Comparison of ENCODE assay signal across 8 cellular contexts in the genomic region with DNA sequence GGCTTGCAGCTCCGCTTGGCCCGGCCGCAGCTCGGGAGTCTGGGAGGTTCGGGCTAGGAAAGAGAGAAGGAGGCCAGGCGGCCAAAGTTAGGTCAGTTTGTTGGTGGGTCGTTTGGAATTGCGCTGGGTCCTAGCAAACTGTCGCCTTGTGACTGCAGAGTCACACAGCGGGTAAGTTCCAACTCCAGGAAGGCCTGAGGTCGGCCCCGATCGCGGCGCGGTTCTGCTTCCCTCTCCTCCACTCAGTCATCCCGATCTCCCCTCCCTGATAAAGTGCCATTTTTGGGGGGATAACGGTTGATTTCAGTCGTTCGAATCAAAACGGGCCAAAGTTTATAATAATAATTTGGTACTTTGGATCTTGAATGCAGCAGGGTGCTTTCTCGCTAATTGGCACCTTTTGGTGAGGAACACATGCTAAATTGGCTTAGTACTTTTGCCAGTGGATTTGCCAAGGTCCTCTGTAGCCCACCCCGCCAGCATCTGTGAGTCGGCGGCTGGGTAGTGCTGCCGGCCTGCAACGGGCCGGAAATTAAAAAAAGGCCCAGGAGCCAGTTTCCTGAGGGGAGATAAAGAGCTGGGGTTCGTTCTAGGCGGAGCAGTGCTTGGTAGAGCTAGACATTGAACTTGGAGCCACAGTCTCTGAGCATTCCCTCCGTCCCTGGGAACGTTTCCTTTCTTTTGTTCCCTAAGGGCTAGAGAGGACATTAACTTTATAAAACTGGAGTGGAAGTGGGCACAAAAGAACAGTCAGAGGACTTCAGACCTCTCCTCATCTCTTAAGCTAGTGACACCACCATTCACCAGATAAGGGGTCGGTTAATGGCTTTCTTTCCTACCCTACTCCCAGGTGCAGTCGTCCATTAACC. TPM values are rescaled to one million over a fixed set of nuclear protein-coding genes. Genes with fewer than 3 reads are reported as not detected.
DNase-seq lines count a peak whose midpoint lies in the region; ATAC-seq and TF ChIP-seq lines count a peak whose summit lies in the region.

No MANE protein-coding gene starts in this region.

- CTCF ChIA-PET in AG04450 (lab: Charles Lee): interaction anchor here (1.1 to 1.2 kb wide), 2 partner anchors 62 to 381 kb away, joined by 3 read pairs; no protein-coding TSS in a partner anchor

- H3K9ac ChIP-seq in adipocyte (ENCODE audit: low read length): peak overlapping the region; percentile 98

- H3K9me3 ChIP-seq in AG04450 (ENCODE audit: control insufficient read depth, insufficient read depth, low read length) (no peaks in the 10 kb centered on the region; the same call in 1 of the 2 replicates), adipocyte (ENCODE audit: control insufficient read depth, low read length) (no peaks in the 10 kb centered on the region)

- no peak for DNase-seq in AG04450 (ENCODE audit: low read depth, low spot score)
- DNase-seq in NCI-H69 (lab: John Stamatoyannopoulos, UW): peak; percentile 52
- DNase-seq in adipocyte (ENCODE audit: low read depth): peak; percentile 69
- no peak for DNase-seq in NCI-H446 treated with DMSO at 0.1 percent for 48 hours (lab: John Stamatoyannopoulos, UW)

- H3K4me1 ChIP-seq in adipocyte (ENCODE audit: control insufficient read depth, insufficient read depth, low read length): peaks cover 40% of the 10 kb centered on the region

- H3K4me3 ChIP-seq in AG04450 (ENCODE audit: low read depth, low read length) (peak overlapping the region; percentile 87), adipocyte (ENCODE audit: low read length) (peak overlapping the region; percentile 98), iPS-11a (ENCODE audit: low read depth, low read length) (peak overlapping the region; percentile 87), skin epidermis (peak overlapping the region; percentile 53 to 98 (median 83))

- H3K27me3 ChIP-seq in AG04450 (ENCODE audit: control insufficient read depth, insufficient read depth, low read length): no peaks in the 10 kb centered on the region
- H3K27me3 ChIP-seq in adipocyte (replicated peaks; ENCODE audit: control insufficient read depth, insufficient read depth, low read length): no peaks in the 10 kb centered on the region

- no peak for TF ChIP-seq CTCF in AG04450 (IDR thresholded peaks at IDR 0.05; ENCODE audit: low read depth, low read length)

- ATAC-seq in GM18907 (IDR thresholded peaks at IDR 0.05; ENCODE audit: unreplicated experiment) (peak; percentile 21), GM19351 (IDR thresholded peaks at IDR 0.05; ENCODE audit: unreplicated experiment) (no peak)

- H3K36me3 ChIP-seq in adipocyte (ENCODE audit: control insufficient read depth, insufficient read depth, low read length, severe bottlenecking): no peaks in the 10 kb centered on the region

- peak overlapping the region; percentile 65 for H3K27ac ChIP-seq in AG04450 (ENCODE audit: low read depth, low read length)
- H3K27ac ChIP-seq in skin epidermis: peak overlapping the region; percentile 88 to 100 (median 97)

- POLR2A ChIA-PET in AG04450 (lab: Yijun Ruan, JAX): interaction anchor here (1.1 kb wide), 1 partner anchor 11 kb away, joined by 4 read pairs; no protein-coding TSS in a partner anchor

RNA-seq across cellular contexts. Expression of a gene that starts 0.9 kb away (rescaled TPM):
- 72.7 and 77.2 TPM in 2 replicates for polyA plus RNA-seq in AG04450 (2011; rRNA removed)
- polyA minus RNA-seq in AG04450 (2011; rRNA and poly(A)+ RNA removed): 47.8 and 51.0 TPM in 2 replicates

RNA-seq across cellular contexts. Expression of a gene that starts 17.2 kb away (rescaled TPM):
- polyA plus RNA-seq in AG04450 (2011; rRNA removed): not detected in 2 replicates
- polyA minus RNA-seq in AG04450 (2011; rRNA and poly(A)+ RNA removed): 0.09 and 0.37 TPM in 2 replicates

Comparison
In these comparisons a context has a peak if more than half of its experiments do, and no peak if none do; other contexts are left out.
1. DNase-seq: peak in NCI-H69 (single experiment) and adipocyte (single experiment); none in AG04450 (single experiment) and NCI-H446 treated with DMSO at 0.1 percent for 48 hours (single experiment).
2. Peak in every context shown above with its lines, with median percentiles within 50 percentile points of each other: H3K4me3 ChIP-seq.